8 cellular contexts compared by ENCODE assay signal in genomic region chr2:113219889-113220641, GRCh38. TPM values are rescaled to one million over a fixed set of nuclear protein-coding genes. Genes with fewer than 3 reads are reported as not detected.
DNase-seq lines count a peak whose midpoint lies in the region; ATAC-seq and TF ChIP-seq lines count a peak whose summit lies in the region.

No MANE protein-coding gene starts in this region.

- intact Hi-C loops in sigmoid colon (cut with DNase I), result no loop called here

- 69 to 80% methylated on average over 6 of the region's 6 CpGs for WGBS in sigmoid colon, 2 donors

- peak; percentile 43 for DNase-seq in DMS153 (lab: John Stamatoyannopoulos, UW)
- DNase-seq in DMS153 treated with DMSO at 0.1 percent for 48 hours (lab: John Stamatoyannopoulos, UW; ENCODE audit: unreplicated experiment), result no peak
- peak; percentile 56 for DNase-seq in RWPE1 (ENCODE audit: low spot score)
- DNase-seq in fibroblast of villous mesenchyme (ENCODE audit: low read depth), result peak; percentile 48
- peak; percentile 83 for DNase-seq in sigmoid colon
- no peak for DNase-seq in activated T-cell treated with anti-CD3 and anti-CD28 coated beads, Interleukin-2, amount 50 U/mL, for 1 hour

- TF ChIP-seq POLR2A in sigmoid colon (IDR thresholded peaks at IDR 0.05), result peak in 1 of 2 donors; percentile 25

- ATAC-seq in GM21515 (IDR thresholded peaks at IDR 0.05; ENCODE audit: unreplicated experiment), result no peak
- ATAC-seq in GM19463 (IDR thresholded peaks at IDR 0.05; ENCODE audit: unreplicated experiment), result no peak

- no peak overlapping the region for H3K4me3 ChIP-seq in fibroblast of villous mesenchyme (ENCODE audit: low read depth, low read length)
- H3K4me3 ChIP-seq in sigmoid colon, result no peak overlapping the region

- no peaks in the 10 kb centered on the region for H3K9me3 ChIP-seq in sigmoid colon

- POLR2A ChIA-PET in RWPE1 (lab: Yijun Ruan, JAX; ENCODE audit: low non-redundant PET), result no interaction called here

- no peak for TF ChIP-seq EP300 in sigmoid colon (IDR thresholded peaks at IDR 0.05)

- peak overlapping the region; percentile 46 for H3K27ac ChIP-seq in RWPE1
- peak overlapping the region in 1 of 4 donors; percentile 45 for H3K27ac ChIP-seq in sigmoid colon

- TF ChIP-seq CTCF in RWPE1 (conservative IDR thresholded peaks at IDR 0.05; ENCODE audit: low read depth) (no peak), fibroblast of villous mesenchyme (IDR thresholded peaks at IDR 0.05; ENCODE audit: insufficient read depth, low read depth, low read length) (no peak), sigmoid colon (IDR thresholded peaks at IDR 0.05) (no peak)

- H3K4me1 ChIP-seq in sigmoid colon, result peaks cover 0 to 21% (median 4%) of the 10 kb centered on the region in 4 donors

- no peaks in the 10 kb centered on the region for H3K36me3 ChIP-seq in sigmoid colon

- no peaks in the 10 kb centered on the region for H3K27me3 ChIP-seq in sigmoid colon

- CTCF ChIA-PET in RWPE1 (lab: Yijun Ruan, JAX), result interaction anchor here (0.6 kb wide), 1 partner anchor 18 kb away, joined by 3 read pairs; no protein-coding TSS in a partner anchor

RNA-seq across cellular contexts. Expression of gene PSD4, which starts 46.3 kb away (rescaled TPM):
- total RNA-seq in fibroblast of villous mesenchyme (2.9 and 4.7 TPM in 2 replicates), sigmoid colon (1 to 10 TPM; 1.4 to 6.6 (median 2.0) TPM)
- 10 to 100 TPM; 15.0 to 51.6 (median 22.9) TPM for polyA plus RNA-seq in sigmoid colon

RNA-seq across cellular contexts. Expression of gene PAX8, which starts 58.7 kb away (rescaled TPM):
- total RNA-seq in fibroblast of villous mesenchyme, result 1.3 and 1.9 TPM in 2 replicates
- total RNA-seq in sigmoid colon, result under 1 TPM in 3 of 4 donors, not detected in 1; 0.41 to 0.71 (median 0.55) TPM
- polyA plus RNA-seq in sigmoid colon, result 10 to 100 TPM in 1 of 3 donors, 1 to 10 TPM in 2; 1.1 to 10.8 (median 2.5) TPM

Comparison
In these comparisons a context has a peak if more than half of its experiments do, and no peak if none do; other contexts are left out.
1. DNase-seq: peak in DMS153 (single experiment), RWPE1 (single experiment), fibroblast of villous mesenchyme (single experiment) and sigmoid colon (single experiment); none in DMS153 treated with DMSO at 0.1 percent for 48 hours (single experiment) and activated T-cell treated with anti-CD3 and anti-CD28 coated beads, Interleukin-2, amount 50 U/mL, for 1 hour (single experiment).